ENCODE assay signal across 9 cellular contexts in genomic region chr4:165331316-165331715, GRCh38. TPM values are rescaled to one million over a fixed set of nuclear protein-coding genes. Genes with fewer than 3 reads are reported as not detected.
DNase-seq lines count a peak whose midpoint lies in the region; ATAC-seq and TF ChIP-seq lines count a peak whose summit lies in the region.
"Had no signal": no experiment of that assay in that cellular context is flagged by ENCODE, and none has a peak within 500 bp of the region (broad histone marks: within the 10 kb centered on the region; RNA-seq: fewer than 3 reads in every experiment).

No MANE protein-coding gene starts in this region.

- 84 to 90% methylated on average over 2 of the region's 2 CpGs for WGBS in body of pancreas, 2 donors

- peaks cover 0 to 79% (median 47%) of the 10 kb centered on the region in 11 experiments; a peak in 14 of 22 replicates for H4K20me1 ChIP-seq in BLaER1 treated with 17β-estradiol and CSF1 and Interleukin-3, amounts not matched to agents 10 nM and 100 nM

- no peaks in the 10 kb centered on the region for H3K27me3 Mint-ChIP-seq in activated naive CD8-positive, alpha-beta T cell

- H3K27ac Mint-ChIP-seq in activated naive CD8-positive, alpha-beta T cell, result no peak overlapping the region

- peak overlapping the region in 1 of 11 experiments; percentile 18; a peak in 1 of 22 replicates for H3K27ac ChIP-seq in BLaER1 treated with 17β-estradiol and CSF1 and Interleukin-3, amounts not matched to agents 10 nM and 100 nM
- H3K27ac ChIP-seq in HUES6 (ENCODE audit: low read depth, low read length) (no peak overlapping the region), body of pancreas (no peak overlapping the region)
- H3K27ac ChIP-seq: pancreas had no signal

- H3K4me2 ChIP-seq in BLaER1 treated with 17β-estradiol and CSF1 and Interleukin-3, amounts not matched to agents 10 nM and 100 nM, result peak overlapping the region in 10 of 11 experiments; percentile 87 to 94 (median 91); a peak in 19 of 22 replicates

- intact Hi-C loops in body of pancreas (cut with DNase I), result no loop called here

- ATAC-seq in body of pancreas, result no peak
- no peak for ATAC-seq in GM21576 (IDR thresholded peaks at IDR 0.05; ENCODE audit: unreplicated experiment)
- ATAC-seq: pancreas had no signal

- no peaks in the 10 kb centered on the region for H3K9me3 ChIP-seq in BLaER1 treated with 17β-estradiol and CSF1 and Interleukin-3, amounts not matched to agents 10 nM and 100 nM (replicated peaks in 1 of 11)
- H3K9me3 ChIP-seq in HUES6 (ENCODE audit: control insufficient read depth, insufficient read depth, low read depth, low read length) (no peaks in the 10 kb centered on the region), body of pancreas (no peaks in the 10 kb centered on the region)
- H3K9me3 ChIP-seq: pancreas had no signal

- H3K27me3 ChIP-seq in BLaER1 treated with 17β-estradiol and CSF1 and Interleukin-3, amounts not matched to agents 10 nM and 100 nM, result no peaks in the 10 kb centered on the region
- H3K27me3 ChIP-seq in HUES6 (ENCODE audit: control insufficient read depth, insufficient read depth, low read length) (no peaks in the 10 kb centered on the region), kidney epithelial cell (ENCODE audit: control insufficient read depth, insufficient read depth, low read length) (no peaks in the 10 kb centered on the region), body of pancreas (no peaks in the 10 kb centered on the region)
- H3K27me3 ChIP-seq: pancreas had no signal

- 0 out of 22 replicates have a peak overlapping the region, but pooled peaks of 1 of the 11 experiments have one; percentile 10 for H3K9ac ChIP-seq in BLaER1 treated with 17β-estradiol and CSF1 and Interleukin-3, amounts not matched to agents 10 nM and 100 nM
- H3K9ac ChIP-seq in HUES6 (ENCODE audit: low read length), result peak overlapping the region; percentile 10

- DNase-seq in kidney epithelial cell (ENCODE audit: low read depth) (no peak), body of pancreas (no peak), mesenteric fat pad (ENCODE audit: low spot score) (no peak), NCI-H226 (no peak)
- DNase-seq: pancreas had no signal

- H3K36me3 Mint-ChIP-seq in activated naive CD8-positive, alpha-beta T cell, result peaks cover 19% of the 10 kb centered on the region

- H3K4me1 Mint-ChIP-seq in activated naive CD8-positive, alpha-beta T cell (ENCODE audit: low read depth), result peaks cover 40% of the 10 kb centered on the region

- H3K36me3 ChIP-seq in BLaER1 treated with 17β-estradiol and CSF1 and Interleukin-3, amounts not matched to agents 10 nM and 100 nM, result peaks cover 18 to 63% (median 50%) of the 10 kb centered on the region in 11 experiments; a peak in 20 of 22 replicates
- peaks cover 71% of the 10 kb centered on the region for H3K36me3 ChIP-seq in HUES6 (ENCODE audit: control insufficient read depth, insufficient read depth, low read length)
- no peaks in the 10 kb centered on the region for H3K36me3 ChIP-seq in kidney epithelial cell (ENCODE audit: control insufficient read depth, insufficient read depth, low read length)
- H3K36me3 ChIP-seq in body of pancreas (replicated peaks in 1 of 2; ENCODE audit: insufficient read depth in 1 of 2, low read depth in 2 of 2), result no peaks in the 10 kb centered on the region
- H3K36me3 ChIP-seq: pancreas had no signal

- H3K4me3 Mint-ChIP-seq in activated naive CD8-positive, alpha-beta T cell, result peak overlapping the region; percentile 67

- H3K9me3 Mint-ChIP-seq in activated naive CD8-positive, alpha-beta T cell (ENCODE audit: low read depth), result no peaks in the 10 kb centered on the region

- no peak for TF ChIP-seq POLR2A in body of pancreas (IDR thresholded peaks at IDR 0.05)

- peak overlapping the region in 2 of 10 experiments; percentile 81 to 91; a peak in 2 of 20 replicates for H3K4me3 ChIP-seq in BLaER1 treated with 17β-estradiol and CSF1 and Interleukin-3, amounts not matched to agents 10 nM and 100 nM
- H3K4me3 ChIP-seq in HUES6 (ENCODE audit: low read depth, low read length) (peak overlapping the region; percentile 96), kidney epithelial cell (ENCODE audit: low read depth, low read length) (peak overlapping the region; percentile 23), body of pancreas (no peak overlapping the region)
- H3K4me3 ChIP-seq: pancreas had no signal

- H3K4me1 ChIP-seq in BLaER1 treated with 17β-estradiol and CSF1 and Interleukin-3, amounts not matched to agents 10 nM and 100 nM, result peaks cover 37 to 52% (median 49%) of the 10 kb centered on the region in 10 experiments
- H3K4me1 ChIP-seq in HUES6 (ENCODE audit: control insufficient read depth, insufficient read depth, low read length), result peaks cover 32% of the 10 kb centered on the region
- H3K4me1 ChIP-seq in body of pancreas, result peaks cover 39% of the 10 kb centered on the region

- TF ChIP-seq CTCF in kidney epithelial cell (IDR thresholded peaks at IDR 0.05; ENCODE audit: insufficient read depth, low read length, poor library complexity, severe bottlenecking) (no peak), body of pancreas (IDR thresholded peaks at IDR 0.05) (no peak)

RNA-seq across cellular contexts. Expression of gene MSMO1, which starts 3.8 kb away (rescaled TPM):
- total RNA-seq in kidney epithelial cell (192 and 228 TPM in 2 replicates), body of pancreas (10 to 100 TPM; 16.1 to 22.1 TPM), mesenteric fat pad (13.9 TPM)

RNA-seq across cellular contexts. Expression of gene CPE, which starts 47.5 kb away (rescaled TPM):
- 8.9 and 10.7 TPM in 2 replicates for total RNA-seq in kidney epithelial cell
- 100 to 1,000 TPM in 1 of 2 donors, 10 to 100 TPM in 1; 71.6 to 108 TPM for total RNA-seq in body of pancreas
- 90.4 TPM for total RNA-seq in mesenteric fat pad

Comparison
In these comparisons a context has a peak if more than half of its experiments do, and no peak if none do; other contexts are left out.
1. H3K4me3 ChIP-seq: peak in HUES6 (single experiment) and kidney epithelial cell (single experiment); none in body of pancreas (0 of 2).